Comparison of ENCODE assay signal across 22 cellular contexts in genomic region chr12:110180591-110181005, GRCh38. TPM values are rescaled to one million over a fixed set of nuclear protein-coding genes. Genes with fewer than 3 reads are reported as not detected.
DNase-seq lines count a peak whose midpoint lies in the region; ATAC-seq and TF ChIP-seq lines count a peak whose summit lies in the region.
"Had no signal": no experiment of that assay in that cellular context is flagged by ENCODE, and none has a peak within 500 bp of the region (broad histone marks: within the 10 kb centered on the region; RNA-seq: fewer than 3 reads in every experiment).

No MANE protein-coding gene starts in this region.

- H2BK15ac ChIP-seq in IMR-90 (ENCODE audit: low read depth, low read length) = 0 out of 3 replicates have a peak overlapping the region, but pooled peaks have one; percentile 11

- H3K27ac ChIP-seq in IMR-90 (ENCODE audit: insufficient read depth, low read length) = peak overlapping the region; percentile 78; the same call in 1 of the 2 replicates

- DNase-seq in AG04449 (ENCODE audit: low read depth, low spot score) (peak; percentile 56), IMR-90 (peak; percentile 51), fibroblast of gingiva (ENCODE audit: low read depth) (peak; percentile 59), HEK293T (ENCODE audit: extremely low spot score) (no peak), KBM-7 (no peak), DMS153 (lab: John Stamatoyannopoulos, UW) (no peak)
- DNase-seq: activated CD4-positive, CD25-positive, alpha-beta regulatory T cell treated with anti-CD3 and anti-CD28 coated beads, Interleukin-2, amount 50 U/mL, for 72 hours; activated gamma-delta T cell; COR-L47; cortex of kidney; GDM1; left lung; NCI-H1694; NCI-H446 treated with DMSO at 0.1 percent for 48 hours; posterior cingulate gyrus; SHP77 treated with DMSO at 0.1 percent for 48 hours; stimulated activated CD4-positive, alpha-beta T cell treated with anti-CD3 and anti-CD28 coated beads, Interleukin-12 subunit alpha, Interleukin-12 subunit beta, amount 100 ng/mL, for 4 hours; stimulated activated naive B cell treated with anti-CD40 and anti-IgM and Interleukin-4, amounts not matched to agents 10 μg/mL and 1 μg/mL and 100 μg/mL, for 72 hours had no signal

- peak overlapping the region; percentile 23 to 85 (median 81) for H3K27ac Mint-ChIP-seq in nephron
- H3K27ac Mint-ChIP-seq: stimulated activated naive B cell treated with anti-CD40 and anti-IgM and Interleukin-4, amounts not matched to agents 10 μg/mL and 1 μg/mL and 100 μg/mL, for 72 hours; T-helper 2 cell treated with Interferon-gamma antibody and Interleukin-4, amounts not matched to agents 5 μg/mL and 100 μg/mL, for 36 hours had no signal

- intact Hi-C loops in IMR-90 (cut with micrococcal nuclease) = no loop called here

- H2BK120ac ChIP-seq in IMR-90 (ENCODE audit: low read depth, low read length) = peak overlapping the region; percentile 59; the same call in 1 of the 2 replicates

- in situ Hi-C loops in IMR-90 (cut with MboI; ENCODE audit: low sequenced_read_pairs) = no loop called here
- in situ Hi-C loops in KBM-7 (cut with MboI; ENCODE audit: low pct_unique_long_range_greater_than_20kb, low sequenced_read_pairs) = no loop called here

- H3K79me1 ChIP-seq in IMR-90 (ENCODE audit: low read depth in 1 of 2, low read length in 2 of 2) = peaks cover 0 to 11% of the 10 kb centered on the region in 2 experiments; a peak in 1 of 4 replicates

- no peak for TF ChIP-seq RAD21 in IMR-90 (IDR thresholded peaks at IDR 0.05; ENCODE audit: low read length)

- H3K4ac ChIP-seq in IMR-90 (ENCODE audit: low read depth, low read length) = no peak overlapping the region; the same call in 1 of the 2 replicates

- 0 out of 2 replicates have a peak overlapping the region, but pooled peaks have one; percentile 14 for H3K56ac ChIP-seq in IMR-90 (ENCODE audit: extremely low read depth, insufficient read depth, low read length)

- no peak for TF ChIP-seq CTCF in AG04449 (IDR thresholded peaks at IDR 0.05; ENCODE audit: insufficient read depth, low read length, missing control alignments)
- no peak for TF ChIP-seq CTCF in IMR-90 (conservative IDR thresholded peaks at IDR 0.05; ENCODE audit: low read depth, low read length)
- no peak for TF ChIP-seq CTCF in nephron (IDR thresholded peaks at IDR 0.05; ENCODE audit: unreplicated experiment in 3 of 3)

- TF ChIP-seq POLR2A in IMR-90 (IDR thresholded peaks at IDR 0.05; ENCODE audit: low read depth, low read length) = no peak

- peaks cover 1% of the 10 kb centered on the region for H3K9me3 ChIP-seq in IMR-90 (ENCODE audit: control insufficient read depth, insufficient read depth, low read length)

- H3K18ac ChIP-seq in IMR-90 (ENCODE audit: low read depth, low read length) = peak overlapping the region; percentile 71; the same call in 1 of the 2 replicates

- peak overlapping the region; percentile 43; the same call in 1 of the 2 replicates for H3K4me2 ChIP-seq in IMR-90 (ENCODE audit: low read depth, low read length)

- H3K36me3 ChIP-seq in IMR-90 (ENCODE audit: control insufficient read depth, insufficient read depth, low read length) = peaks cover 13% of the 10 kb centered on the region
- H3K36me3 ChIP-seq: left lung had no signal

- peak overlapping the region; percentile 41; the same call in 1 of the 2 replicates for H3K23ac ChIP-seq in IMR-90 (ENCODE audit: low read depth, low read length)

- H3K9me1 ChIP-seq in IMR-90 (ENCODE audit: insufficient read depth, low read length) = peaks cover 8% of the 10 kb centered on the region

- no CpG with 5 or more reads among the region's 1 CpG for WGBS in IMR-90 (ENCODE audit: extremely low coverage in 2 of 2, insufficient read length in 1 of 2), 2 experiments

- no peak overlapping the region for H3K9ac ChIP-seq in IMR-90 (ENCODE audit: low read depth, low read length)

- H4K5ac ChIP-seq in IMR-90 (ENCODE audit: low read depth, low read length) = peak overlapping the region; percentile 90; the same call in 1 of the 2 replicates

- H3K4me3 Mint-ChIP-seq in nephron = no peak overlapping the region
- H3K4me3 Mint-ChIP-seq: stimulated activated naive B cell treated with anti-CD40 and anti-IgM and Interleukin-4, amounts not matched to agents 10 μg/mL and 1 μg/mL and 100 μg/mL, for 72 hours; T-helper 2 cell treated with Interferon-gamma antibody and Interleukin-4, amounts not matched to agents 5 μg/mL and 100 μg/mL, for 36 hours had no signal

- peaks cover 8% of the 10 kb centered on the region for H3K9me3 Mint-ChIP-seq in nephron
- H3K9me3 Mint-ChIP-seq: stimulated activated naive B cell treated with anti-CD40 and anti-IgM and Interleukin-4, amounts not matched to agents 10 μg/mL and 1 μg/mL and 100 μg/mL, for 72 hours; T-helper 2 cell treated with Interferon-gamma antibody and Interleukin-4, amounts not matched to agents 5 μg/mL and 100 μg/mL, for 36 hours had no signal

- dilution Hi-C loops in IMR-90 (cut with HindIII; ENCODE audit: low sequenced_read_pairs, unreplicated experiment) = no loop called here

- no peaks in the 10 kb centered on the region for H3K27me3 ChIP-seq in IMR-90 (ENCODE audit: control insufficient read depth, insufficient read depth, low read length)
- H3K27me3 ChIP-seq: left lung had no signal

- POLR2A ChIA-PET in AG04449 (lab: Yijun Ruan, JAX) = interaction anchor here (0.6 kb wide), 1 partner anchor 160 kb away, joined by 3 read pairs; no protein-coding TSS in a partner anchor
- POLR2A ChIA-PET in IMR-90 (lab: Charles Lee; ENCODE audit: unreplicated experiment) = no interaction called here
- POLR2A ChIA-PET in HEK293T (lab: Yijun Ruan, JAX) = no interaction called here

- H3K14ac ChIP-seq in IMR-90 (replicated peaks; ENCODE audit: low read depth, low read length) = no peak overlapping the region

- no peak overlapping the region for H4K91ac ChIP-seq in IMR-90 (ENCODE audit: insufficient read depth, low read depth, low read length)

- H3K27me3 Mint-ChIP-seq in nephron (ENCODE audit: low read depth) = no peaks in the 10 kb centered on the region
- H3K27me3 Mint-ChIP-seq: stimulated activated naive B cell treated with anti-CD40 and anti-IgM and Interleukin-4, amounts not matched to agents 10 μg/mL and 1 μg/mL and 100 μg/mL, for 72 hours had no signal

- H4K8ac ChIP-seq in IMR-90 (ENCODE audit: low read depth in 2 of 2, low read length in 2 of 2) = peak overlapping the region in 1 of 2 experiments; percentile 77; a peak in 3 of 4 replicates

- no peak overlapping the region for H2AFZ ChIP-seq in IMR-90 (replicated peaks; ENCODE audit: low read length, poor library complexity)

- BruUV-seq in IMR-90 (replicated peaks; lab: Mats Ljungman, UMichigan) = no TSS peak

- ATAC-seq in IMR-90 (ENCODE audit: low read depth) = peak; percentile 77
- no peak for ATAC-seq in HG02571 (IDR thresholded peaks at IDR 0.05; ENCODE audit: unreplicated experiment)
- ATAC-seq: HCT116; left lung; stimulated activated naive B cell treated with anti-CD40 and anti-IgM and Interleukin-4, amounts not matched to agents 10 μg/mL and 1 μg/mL and 100 μg/mL, for 72 hours had no signal

- no peak overlapping the region for H3K4me3 ChIP-seq in AG04449 (ENCODE audit: low read depth, low read length)
- no peak overlapping the region for H3K4me3 ChIP-seq in IMR-90 (ENCODE audit: insufficient read depth, low read depth, low read length)
- H3K4me3 ChIP-seq: left lung had no signal

- peaks cover 32% of the 10 kb centered on the region for H3K4me1 Mint-ChIP-seq in nephron
- H3K4me1 Mint-ChIP-seq: stimulated activated naive B cell treated with anti-CD40 and anti-IgM and Interleukin-4, amounts not matched to agents 10 μg/mL and 1 μg/mL and 100 μg/mL, for 72 hours had no signal

- H3K36me3 Mint-ChIP-seq in nephron (ENCODE audit: low read depth) = peaks cover 59% of the 10 kb centered on the region

- no peak overlapping the region for H2AK5ac ChIP-seq in IMR-90 (ENCODE audit: low read depth, low read length)

- H2AK9ac ChIP-seq in IMR-90 (replicated peaks; ENCODE audit: low read depth, low read length, poor library complexity) = no peak overlapping the region

- peak overlapping the region; percentile 50; the same call in 1 of the 2 replicates for H2BK20ac ChIP-seq in IMR-90 (ENCODE audit: low read depth, low read length)

- peaks cover 4% of the 10 kb centered on the region for H3K4me1 ChIP-seq in IMR-90 (ENCODE audit: control insufficient read depth, insufficient read depth, low read length)
- H3K4me1 ChIP-seq: left lung had no signal

- peak overlapping the region; percentile 86 for H2BK5ac ChIP-seq in IMR-90 (ENCODE audit: low read depth, low read length, poor library complexity, severe bottlenecking)

- CTCF ChIA-PET in AG04449 (lab: Yijun Ruan, JAX) (interaction anchor here (1.1 kb wide), 1 partner anchor 43 kb away, joined by 3 read pairs; no protein-coding TSS in a partner anchor), IMR-90 (lab: Yijun Ruan, JAX) (interaction anchor here (1.1 kb wide), 1 partner anchor 251 kb away, joined by 10 read pairs; no protein-coding TSS in a partner anchor), HEK293T (lab: Yijun Ruan, JAX) (no interaction called here)

- no peaks in the 10 kb centered on the region for H4K20me1 ChIP-seq in IMR-90 (ENCODE audit: insufficient read depth, low read length)

TF ChIP-seq in IMR-90, 13 proteins besides CTCF, POLR2A, EP300 and RAD21 (continues in another document):
- TF ChIP-seq SMC3 (IDR thresholded peaks at IDR 0.05; ENCODE audit: low read depth, low read length) (no peak), MAFK (IDR thresholded peaks at IDR 0.05; ENCODE audit: low read depth, low read length) (no peak), USF2 (IDR thresholded peaks at IDR 0.05; ENCODE audit: low read depth, low read length) (no peak)

TF ChIP-seq in HEK293T, 16 proteins besides CTCF, POLR2A, EP300 and RAD21 (continues in another document):
- no peak for TF ChIP-seq PKNOX1 (IDR thresholded peaks at IDR 0.05)
- no peak for TF ChIP-seq CTBP1 (IDR thresholded peaks at IDR 0.05; ENCODE audit: borderline replicate concordance)
- TF ChIP-seq ZNF384 (IDR thresholded peaks at IDR 0.05) = no peak
- TF ChIP-seq NFRKB (IDR thresholded peaks at IDR 0.05) = no peak
- no peak for TF ChIP-seq FOXA1 (IDR thresholded peaks at IDR 0.05)
- no peak for TF ChIP-seq FOXM1 (IDR thresholded peaks at IDR 0.05; ENCODE audit: borderline replicate concordance)
- no peak for TF ChIP-seq LEF1 (IDR thresholded peaks at IDR 0.05; ENCODE audit: borderline replicate concordance)
- TF ChIP-seq SP1 (IDR thresholded peaks at IDR 0.05) = no peak

RNA-seq across cellular contexts. Expression of gene IFT81, which starts 56.4 kb away (rescaled TPM):
- 6.1 and 10.6 TPM in 2 replicates for total RNA-seq in IMR-90 (2012; rRNA removed)
- polyA plus RNA-seq in IMR-90 (2012; rRNA removed) = 6.7 and 8.1 TPM in 2 replicates
- polyA plus RNA-seq in IMR-90 (2012; cell fraction: cytosol; rRNA removed) = 1.5 and 2.1 TPM in 2 replicates
- polyA plus RNA-seq in IMR-90 (2012; cell fraction: nucleus; rRNA removed; ENCODE audit: low replicate concordance) = 2.3 and 9.2 TPM in 2 replicates

Comparison
In these comparisons a context has a peak if more than half of its experiments do, and no peak if none do; other contexts are left out.
1. DNase-seq: peak in AG04449 (single experiment), IMR-90 (single experiment) and fibroblast of gingiva (single experiment); none in HEK293T (single experiment), KBM-7 (single experiment) and DMS153 (single experiment).